Comparison of ENCODE assay signal across 19 cellular contexts in genomic region chr6:168555618-168556273, GRCh38.
DNase-seq lines count a peak whose midpoint lies in the region; ATAC-seq, FAIRE-seq and TF ChIP-seq lines count a peak whose summit lies in the region.
"Had no signal": no experiment of that assay in that cellular context is flagged by ENCODE, and none has a peak within 500 bp of the region (broad histone marks: within the 10 kb centered on the region; RNA-seq: fewer than 3 reads in every experiment).

No MANE protein-coding gene starts in this region.

- no peak overlapping the region for H3K27ac ChIP-seq in HepG2 (ENCODE audit: extremely low read length, insufficient read depth, low read length)
- no peak overlapping the region for H3K27ac ChIP-seq in upper lobe of right lung
- no peak overlapping the region for H3K27ac ChIP-seq in naive thymus-derived CD4-positive, alpha-beta T cell (ENCODE audit: low read depth, low read length)

- BruUV-seq in HepG2 (replicated peaks; lab: Mats Ljungman, UMichigan) = no TSS peak

- H3K4me1 ChIP-seq in HepG2 (ENCODE audit: insufficient read depth, low read length) = no peaks in the 10 kb centered on the region
- no peaks in the 10 kb centered on the region for H3K4me1 ChIP-seq in upper lobe of right lung
- no peaks in the 10 kb centered on the region for H3K4me1 ChIP-seq in naive thymus-derived CD4-positive, alpha-beta T cell (ENCODE audit: control insufficient read depth in 2 of 2, insufficient read depth in 2 of 2, low read length in 2 of 2)

- H4K20me1 ChIP-seq in HepG2 (ENCODE audit: insufficient read depth, low read length) = no peaks in the 10 kb centered on the region

- H3K4me3 Mint-ChIP-seq in natural killer cell treated with Interleukin-12 subunit alpha and Interleukin-12 subunit beta and Interleukin-15 and Interleukin-18, amount 100 ng/mL, for 72 hours = no peak overlapping the region
- H3K4me3 Mint-ChIP-seq in stimulated activated effector memory CD8-positive, alpha-beta T cell treated with anti-CD3 and anti-CD28 coated beads, Interleukin-12 subunit alpha, Interleukin-12 subunit beta, amount 100 ng/mL, for 72 hours = no peak overlapping the region
- no peak overlapping the region for H3K4me3 Mint-ChIP-seq in naive thymus-derived CD4-positive, alpha-beta T cell
- H3K4me3 Mint-ChIP-seq: CD14-positive monocyte; CD8-positive, alpha-beta T cell; GM23338; H9 had no signal

- no peak for DNase-seq in HepG2 (ENCODE audit: low spot score)
- no peak for DNase-seq in natural killer cell treated with Interleukin-12 subunit alpha and Interleukin-12 subunit beta and Interleukin-15 and Interleukin-18, amount 100 ng/mL, for 72 hours (ENCODE audit: low spot score)
- DNase-seq in stimulated activated effector memory CD8-positive, alpha-beta T cell treated with anti-CD3 and anti-CD28 coated beads, Interleukin-12 subunit alpha, Interleukin-12 subunit beta, amount 100 ng/mL, for 72 hours (ENCODE audit: low spot score in 2 of 2) = no peak
- no peak for DNase-seq in upper lobe of right lung
- no peak for DNase-seq in HPDE6-E6E7 (ENCODE audit: extremely low spot score)
- no peak for DNase-seq in naive thymus-derived CD4-positive, alpha-beta T cell
- DNase-seq: CD8-positive, alpha-beta T cell; COR-L47; DMS153; DMS79 treated with DMSO at 0.1 percent for 48 hours; EL; H9 had no signal

- H3K9me3 Mint-ChIP-seq in natural killer cell treated with Interleukin-12 subunit alpha and Interleukin-12 subunit beta and Interleukin-15 and Interleukin-18, amount 100 ng/mL, for 72 hours = no peaks in the 10 kb centered on the region
- no peaks in the 10 kb centered on the region for H3K9me3 Mint-ChIP-seq in stimulated activated effector memory CD8-positive, alpha-beta T cell treated with anti-CD3 and anti-CD28 coated beads, Interleukin-12 subunit alpha, Interleukin-12 subunit beta, amount 100 ng/mL, for 72 hours
- peaks cover 0 to 4% (median 0%) of the 10 kb centered on the region in 11 donors for H3K9me3 Mint-ChIP-seq in naive thymus-derived CD4-positive, alpha-beta T cell
- H3K9me3 Mint-ChIP-seq: GM23338 had no signal

- H3K36me3 ChIP-seq in HepG2 (replicated peaks in 1 of 2; ENCODE audit: control insufficient read depth in 1 of 2, insufficient read depth in 2 of 2, low read length in 2 of 2) = no peaks in the 10 kb centered on the region
- H3K36me3 ChIP-seq in upper lobe of right lung = no peaks in the 10 kb centered on the region
- no peaks in the 10 kb centered on the region for H3K36me3 ChIP-seq in naive thymus-derived CD4-positive, alpha-beta T cell (ENCODE audit: control insufficient read depth in 2 of 3, insufficient read depth in 3 of 3, low read length in 3 of 3)

- ATAC-seq in HepG2 (peak; percentile 41; the same call in 2 of the 3 replicates), upper lobe of right lung (peak; percentile 28), GM21825 (IDR thresholded peaks at IDR 0.05; ENCODE audit: unreplicated experiment) (no peak)
- peak; percentile 20 to 36 for ATAC-seq in natural killer cell treated with Interleukin-12 subunit alpha and Interleukin-12 subunit beta and Interleukin-15 and Interleukin-18, amount 100 ng/mL, for 72 hours
- peak; percentile 26 for ATAC-seq in stimulated activated effector memory CD8-positive, alpha-beta T cell treated with anti-CD3 and anti-CD28 coated beads, Interleukin-12 subunit alpha, Interleukin-12 subunit beta, amount 100 ng/mL, for 72 hours
- no peak for ATAC-seq in naive thymus-derived CD4-positive, alpha-beta T cell
- ATAC-seq: CD8-positive, alpha-beta T cell had no signal

- POLR2A ChIA-PET in HepG2 (lab: Yijun Ruan, JAX) = no interaction called here
- POLR2A ChIA-PET in naive thymus-derived CD4-positive, alpha-beta T cell (lab: Charles Lee) = no interaction called here

- H3K27me3 ChIP-seq in HepG2 (ENCODE audit: control insufficient read depth in 1 of 2, insufficient read depth in 2 of 2, low read length in 2 of 2) = peaks cover 0 to 33% of the 10 kb centered on the region in 2 experiments; a peak in 4 of 5 replicates
- no peaks in the 10 kb centered on the region for H3K27me3 ChIP-seq in upper lobe of right lung
- no peaks in the 10 kb centered on the region for H3K27me3 ChIP-seq in naive thymus-derived CD4-positive, alpha-beta T cell (ENCODE audit: control insufficient read depth in 2 of 2, insufficient read depth in 2 of 2, low read length in 2 of 2)

- no peaks in the 10 kb centered on the region for H3K27me3 Mint-ChIP-seq in natural killer cell treated with Interleukin-12 subunit alpha and Interleukin-12 subunit beta and Interleukin-15 and Interleukin-18, amount 100 ng/mL, for 72 hours
- H3K27me3 Mint-ChIP-seq in naive thymus-derived CD4-positive, alpha-beta T cell = peaks cover 0 to 11% (median 0%) of the 10 kb centered on the region in 5 donors

- 40% methylated on average over 15 of the region's 41 CpGs for WGBS in HepG2 (ENCODE audit: low lambda C conversion rate)

- H3K4me3 ChIP-seq in HepG2 (replicated peaks in 1 of 3; ENCODE audit: insufficient read depth in 1 of 3, low read depth in 2 of 3, low read length in 3 of 3) = no peak overlapping the region
- H3K4me3 ChIP-seq in upper lobe of right lung = no peak overlapping the region
- H3K4me3 ChIP-seq in naive thymus-derived CD4-positive, alpha-beta T cell (ENCODE audit: low read length) = no peak overlapping the region
- H3K4me3 ChIP-seq: GM23338 had no signal

- H3K9me3 ChIP-seq in HepG2 (ENCODE audit: low read length) (no peaks in the 10 kb centered on the region), upper lobe of right lung (no peaks in the 10 kb centered on the region)
- no peaks in the 10 kb centered on the region for H3K9me3 ChIP-seq in naive thymus-derived CD4-positive, alpha-beta T cell (ENCODE audit: control insufficient read depth in 2 of 3, low read length in 3 of 3)

- H3K4me2 ChIP-seq in HepG2 (ENCODE audit: low read depth, low read length) = no peak overlapping the region
- H3K4me2 ChIP-seq: GM23338 had no signal

- no peak overlapping the region for H3K9ac ChIP-seq in HepG2 (ENCODE audit: insufficient read depth, low read depth, low read length)

- intact Hi-C loops in HepG2 (cut with micrococcal nuclease; ENCODE audit: unreplicated experiment) (no loop called here), upper lobe of right lung (cut with DNase I) (no loop called here)
- intact Hi-C loops in naive thymus-derived CD4-positive, alpha-beta T cell (cut with micrococcal nuclease) = no loop called here

- no peak overlapping the region for H2AFZ ChIP-seq in HepG2 (ENCODE audit: low read length)
- H2AFZ ChIP-seq: GM23338 had no signal

- in situ Hi-C loops in HepG2 (cut with HindIII; ENCODE audit: extremely low pct_ligation_motif_present, low pct_unique_long_range_greater_than_20kb) = no loop called here

- TF ChIP-seq EP300 in HepG2 (IDR thresholded peaks at IDR 0.05; ENCODE audit: low read depth in 2 of 2, low read length in 2 of 2) (no peak), HepG2 (CRISPR knock-in tag; IDR thresholded peaks at IDR 0.05; ENCODE audit: borderline replicate concordance) (no peak)

- TF ChIP-seq POLR2A in HepG2 (IDR thresholded peaks at IDR 0.05; ENCODE audit: insufficient read depth in 1 of 2, low read depth in 2 of 2, low read length in 2 of 2) = no peak

- no peak for TF ChIP-seq RAD21 in HepG2 (CRISPR knock-in tag; IDR thresholded peaks at IDR 0.05)

- TF ChIP-seq CTCF in HepG2 (CRISPR knock-in tag; IDR thresholded peaks at IDR 0.05) = no peak
- TF ChIP-seq CTCF in upper lobe of right lung (IDR thresholded peaks at IDR 0.05) = no peak

- no peak overlapping the region for H3K27ac Mint-ChIP-seq in natural killer cell treated with Interleukin-12 subunit alpha and Interleukin-12 subunit beta and Interleukin-15 and Interleukin-18, amount 100 ng/mL, for 72 hours
- no peak overlapping the region for H3K27ac Mint-ChIP-seq in stimulated activated effector memory CD8-positive, alpha-beta T cell treated with anti-CD3 and anti-CD28 coated beads, Interleukin-12 subunit alpha, Interleukin-12 subunit beta, amount 100 ng/mL, for 72 hours
- H3K27ac Mint-ChIP-seq in naive thymus-derived CD4-positive, alpha-beta T cell = no peak overlapping the region
- H3K27ac Mint-ChIP-seq: CD14-positive monocyte; CD8-positive, alpha-beta T cell; GM23338; H9 had no signal

- no peaks in the 10 kb centered on the region for H3K79me2 ChIP-seq in HepG2 (ENCODE audit: insufficient read depth, low read length)

- CTCF ChIA-PET in HepG2 (lab: Yijun Ruan, JAX; ENCODE audit: low intra/inter-chr PET ratio, low total read pairs) = no interaction called here
- CTCF ChIA-PET in naive thymus-derived CD4-positive, alpha-beta T cell (lab: Charles Lee) = no interaction called here

- no peaks in the 10 kb centered on the region for H3K36me3 Mint-ChIP-seq in natural killer cell treated with Interleukin-12 subunit alpha and Interleukin-12 subunit beta and Interleukin-15 and Interleukin-18, amount 100 ng/mL, for 72 hours
- no peaks in the 10 kb centered on the region for H3K36me3 Mint-ChIP-seq in stimulated activated effector memory CD8-positive, alpha-beta T cell treated with anti-CD3 and anti-CD28 coated beads, Interleukin-12 subunit alpha, Interleukin-12 subunit beta, amount 100 ng/mL, for 72 hours
- no peaks in the 10 kb centered on the region for H3K36me3 Mint-ChIP-seq in naive thymus-derived CD4-positive, alpha-beta T cell
- H3K36me3 Mint-ChIP-seq: CD14-positive monocyte; CD8-positive, alpha-beta T cell had no signal

- FAIRE-seq in HepG2 (lab: Jason Lieb, UNC) = no peak
- FAIRE-seq: D721Med, G401.6, GM12891, HTR-8/SVneo had no signal

- no peaks in the 10 kb centered on the region for H3K4me1 Mint-ChIP-seq in natural killer cell treated with Interleukin-12 subunit alpha and Interleukin-12 subunit beta and Interleukin-15 and Interleukin-18, amount 100 ng/mL, for 72 hours (ENCODE audit: low read depth in 2 of 2)
- H3K4me1 Mint-ChIP-seq in stimulated activated effector memory CD8-positive, alpha-beta T cell treated with anti-CD3 and anti-CD28 coated beads, Interleukin-12 subunit alpha, Interleukin-12 subunit beta, amount 100 ng/mL, for 72 hours = no peaks in the 10 kb centered on the region
- H3K4me1 Mint-ChIP-seq in naive thymus-derived CD4-positive, alpha-beta T cell = no peaks in the 10 kb centered on the region
- H3K4me1 Mint-ChIP-seq: CD14-positive monocyte, GM23338, H9 had no signal

TF ChIP-seq in HepG2, 621 proteins besides CTCF, POLR2A, EP300 and RAD21 (continues in another document):
- TF ChIP-seq THAP8 (CRISPR knock-in tag; IDR thresholded peaks at IDR 0.05; ENCODE audit: borderline replicate concordance) (no peak), NKX3-1 (CRISPR knock-in tag; IDR thresholded peaks at IDR 0.05) (no peak), FOXA3 (CRISPR knock-in tag; IDR thresholded peaks at IDR 0.05) (no peak), MBNL3 (CRISPR knock-in tag; conservative IDR thresholded peaks at IDR 0.05) (no peak), ELF4 (CRISPR knock-in tag; IDR thresholded peaks at IDR 0.05; ENCODE audit: borderline replicate concordance) (no peak), ONECUT2 (CRISPR knock-in tag; IDR thresholded peaks at IDR 0.05) (no peak)

Comparison
In these comparisons a context has a peak if more than half of its experiments do, and no peak if none do; other contexts are left out.
1. ATAC-seq: peak in HepG2 (single experiment), natural killer cell treated with Interleukin-12 subunit alpha and Interleukin-12 subunit beta and Interleukin-15 and Interleukin-18, amount 100 ng/mL, for 72 hours (2 of 2), stimulated activated effector memory CD8-positive, alpha-beta T cell treated with anti-CD3 and anti-CD28 coated beads, Interleukin-12 subunit alpha, Interleukin-12 subunit beta, amount 100 ng/mL, for 72 hours (single experiment) and upper lobe of right lung (single experiment); none in naive thymus-derived CD4-positive, alpha-beta T cell (single experiment) and GM21825 (single experiment).